In the genomic region with DNA sequence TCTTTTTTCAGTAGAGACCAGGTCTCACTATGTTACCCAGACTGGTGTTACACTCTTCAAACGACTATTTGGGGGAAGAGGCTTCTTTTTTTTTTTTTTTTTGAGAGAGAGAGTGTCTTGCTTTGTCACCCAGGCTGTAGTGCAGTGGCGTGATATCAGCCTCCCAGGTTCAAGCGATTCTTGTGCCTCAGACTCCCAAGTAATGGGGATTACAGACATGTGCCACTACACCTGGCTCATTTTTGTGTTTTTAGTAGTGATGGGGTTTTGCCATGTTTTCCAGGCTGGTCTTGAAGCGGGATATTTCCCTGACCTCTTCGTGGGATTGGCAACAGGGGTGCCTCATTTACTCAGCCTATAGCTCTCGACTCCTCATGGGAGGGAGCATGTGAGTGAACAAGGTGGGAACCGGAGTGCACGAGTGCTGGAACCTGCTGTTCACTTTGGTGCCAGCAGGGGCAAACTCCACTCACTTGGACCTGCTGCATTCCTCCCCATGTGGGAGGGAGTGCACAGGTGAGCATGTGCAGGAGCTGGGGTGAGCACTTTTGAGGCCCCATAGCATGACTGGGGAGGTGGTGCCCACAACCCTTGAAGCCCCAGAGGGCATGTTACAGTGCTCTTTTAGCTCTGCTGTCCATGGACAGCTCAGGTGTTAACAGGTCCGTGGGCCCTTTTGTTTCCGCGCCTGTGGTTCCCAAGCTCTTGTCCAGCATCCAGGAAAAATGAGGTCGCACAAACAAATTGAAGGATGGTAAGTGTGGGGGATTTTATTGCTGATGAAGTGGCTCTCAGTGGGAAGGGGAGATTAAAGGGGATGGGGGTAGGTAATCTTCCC, we compare ENCODE assay signal across 9 cellular contexts.
DNase-seq lines count a peak whose midpoint lies in the region; ATAC-seq, FAIRE-seq and TF ChIP-seq lines count a peak whose summit lies in the region.
"Had no signal": no experiment of that assay in that cellular context is flagged by ENCODE, and none has a peak within 500 bp of the region (broad histone marks: within the 10 kb centered on the region; RNA-seq: fewer than 3 reads in every experiment).

No MANE protein-coding gene starts in this region.

- no peak overlapping the region for H3K27ac Mint-ChIP-seq in activated CD8-positive, alpha-beta T cell treated with anti-CD3 and anti-CD28 coated beads, Interleukin-2, amount 10 ng/mL, durations not matched to agents 7 days and 5 days
- H3K27ac Mint-ChIP-seq: activated T-helper 2 cell treated with anti-CD3 and anti-CD28 coated beads, Interferon-gamma antibody, Interleukin-2, Interleukin-4, amounts not matched to agents 10 μg/mL and 5 μg/mL and 100 μg/mL, durations not matched to agents 14 hours and 24 hours and 36 hours had no signal

- H3K9me3 ChIP-seq in A549 (no peaks in the 10 kb centered on the region), tibial artery (no peaks in the 10 kb centered on the region)

- peaks cover 13% of the 10 kb centered on the region for H3K4me1 Mint-ChIP-seq in activated CD8-positive, alpha-beta T cell treated with anti-CD3 and anti-CD28 coated beads, Interleukin-2, amount 10 ng/mL, durations not matched to agents 7 days and 5 days (ENCODE audit: low read depth)

- no peak for TF ChIP-seq POLR2A in A549 (IDR thresholded peaks at IDR 0.05; ENCODE audit: low read length)

- H3K4me1 ChIP-seq in A549 (no peaks in the 10 kb centered on the region), tibial artery (peaks cover 0 to 10% (median 2%) of the 10 kb centered on the region in 4 donors)

- H3K36me3 ChIP-seq in tibial artery = no peaks in the 10 kb centered on the region

- peak in 1 of 2 experiments; percentile 22; a peak in 1 of 5 replicates for TF ChIP-seq RAD21 in A549 (conservative IDR thresholded peaks at IDR 0.05 in 1 of 2, IDR thresholded peaks at IDR 0.05 in 1 of 2)

- H3K27ac ChIP-seq in A549 (no peak overlapping the region), tibial artery (no peak overlapping the region)

- no peak for TF ChIP-seq EP300 in A549 (IDR thresholded peaks at IDR 0.05)

- DNase-seq in A549 (ENCODE audit: low read depth in 1 of 2, low spot score in 1 of 2) = peak in 1 of 2 experiments; percentile 54
- DNase-seq in activated CD8-positive, alpha-beta T cell treated with anti-CD3 and anti-CD28 coated beads, Interleukin-2, amount 10 ng/mL, durations not matched to agents 7 days and 5 days = peak; percentile 23
- peak; percentile 27 for DNase-seq in iPS-NIHi7 (ENCODE audit: extremely low spot score)
- no peak for DNase-seq in D341Med (ENCODE audit: low spot score)
- no peak for DNase-seq in nucleus accumbens (lab: John Stamatoyannopoulos, UW)
- no peak for DNase-seq in tibial artery

- H3K27me3 Mint-ChIP-seq in activated CD8-positive, alpha-beta T cell treated with anti-CD3 and anti-CD28 coated beads, Interleukin-2, amount 10 ng/mL, durations not matched to agents 7 days and 5 days (ENCODE audit: low read depth) = no peaks in the 10 kb centered on the region

- intact Hi-C loops in tibial artery (cut with DNase I; ENCODE audit: low total_unique reads) = no loop called here

- ATAC-seq in A549 (peak; percentile 96), GM19463 (IDR thresholded peaks at IDR 0.05; ENCODE audit: unreplicated experiment) (no peak)
- peak; percentile 36 for ATAC-seq in activated CD8-positive, alpha-beta T cell treated with anti-CD3 and anti-CD28 coated beads, Interleukin-2, amount 10 ng/mL, durations not matched to agents 7 days and 5 days

- TF ChIP-seq CTCF in A549 (IDR thresholded peaks at IDR 0.05) (no peak), GM12872 (IDR thresholded peaks at IDR 0.05; ENCODE audit: insufficient read depth, low read depth, low read length) (peak; percentile 70), tibial artery (IDR thresholded peaks at IDR 0.05) (peak in 1 of 2 experiments; percentile 17)

- H3K4me3 Mint-ChIP-seq in activated CD8-positive, alpha-beta T cell treated with anti-CD3 and anti-CD28 coated beads, Interleukin-2, amount 10 ng/mL, durations not matched to agents 7 days and 5 days = no peak overlapping the region

- no peaks in the 10 kb centered on the region for H3K27me3 ChIP-seq in tibial artery

- WGBS in A549 (ENCODE audit: missing lambda C conversion rate) = 68% methylated on average over 12 of the region's 12 CpGs

- FAIRE-seq in A549 (lab: Jason Lieb, UNC) = no peak

- H3K4me3 ChIP-seq in A549 (no peak overlapping the region), tibial artery (no peak overlapping the region)

- CTCF ChIA-PET in A549 (lab: Yijun Ruan, JAX) = interaction anchor here (0.6 to 1.6 kb wide), 9 partner anchors 12 to 79 kb away, joined by 3 to 6 read pairs (median 4); no protein-coding TSS in a partner anchor
- CTCF ChIA-PET in activated CD8-positive, alpha-beta T cell treated with anti-CD3 and anti-CD28 coated beads, Interleukin-2, amount 10 ng/mL, durations not matched to agents 7 days and 5 days (lab: Charles Lee) = interaction anchor here (1.0 kb wide), 1 partner anchor 13 kb away, joined by 4 read pairs; no protein-coding TSS in a partner anchor

- H3K36me3 Mint-ChIP-seq in activated CD8-positive, alpha-beta T cell treated with anti-CD3 and anti-CD28 coated beads, Interleukin-2, amount 10 ng/mL, durations not matched to agents 7 days and 5 days (ENCODE audit: low read depth) = no peaks in the 10 kb centered on the region

- POLR2A ChIA-PET in A549 (lab: Yijun Ruan, JAX) = interaction anchor here (0.8 kb wide), 1 partner anchor 79 kb away, joined by 4 read pairs; the partner anchor contains the start of gene HECTD1
- POLR2A ChIA-PET in activated CD8-positive, alpha-beta T cell treated with anti-CD3 and anti-CD28 coated beads, Interleukin-2, amount 10 ng/mL, durations not matched to agents 7 days and 5 days (lab: Charles Lee) = interaction anchor here (0.6 kb wide), 1 partner anchor 64 kb away, joined by 3 read pairs; no protein-coding TSS in a partner anchor

- H3K9me3 Mint-ChIP-seq in activated CD8-positive, alpha-beta T cell treated with anti-CD3 and anti-CD28 coated beads, Interleukin-2, amount 10 ng/mL, durations not matched to agents 7 days and 5 days (ENCODE audit: insufficient read depth) = no peaks in the 10 kb centered on the region
- H3K9me3 Mint-ChIP-seq: activated T-helper 2 cell treated with anti-CD3 and anti-CD28 coated beads, Interferon-gamma antibody, Interleukin-2, Interleukin-4, amounts not matched to agents 10 μg/mL and 5 μg/mL and 100 μg/mL, durations not matched to agents 14 hours and 24 hours and 36 hours had no signal

- no peak overlapping the region for H3K4me2 ChIP-seq in A549

TF ChIP-seq in A549, 52 proteins besides CTCF, POLR2A, EP300 and RAD21:
- TF ChIP-seq MAX (IDR thresholded peaks at IDR 0.05) = peak; percentile 64; the same call in 1 of the 2 replicates
- TF ChIP-seq MAZ (IDR thresholded peaks at IDR 0.05; ENCODE audit: borderline replicate concordance, low read depth, low read length) = no peak
- TF ChIP-seq, protein P1, sequence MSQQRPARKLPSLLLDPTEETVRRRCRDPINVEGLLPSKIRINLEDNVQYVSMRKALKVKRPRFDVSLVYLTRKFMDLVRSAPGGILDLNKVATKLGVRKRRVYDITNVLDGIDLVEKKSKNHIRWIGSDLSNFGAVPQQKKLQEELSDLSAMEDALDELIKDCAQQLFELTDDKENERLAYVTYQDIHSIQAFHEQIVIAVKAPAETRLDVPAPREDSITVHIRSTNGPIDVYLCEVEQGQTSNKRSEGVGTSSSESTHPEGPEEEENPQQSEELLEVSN (IDR thresholded peaks at IDR 0.05; ENCODE audit: borderline replicate concordance, low read depth) = 0 out of 2 replicates have a peak, but pooled peaks have one; percentile 56
- TF ChIP-seq MAFK (IDR thresholded peaks at IDR 0.05; ENCODE audit: partially characterized antibody) = no peak
- TF ChIP-seq HOXA7 (CRISPR knock-in tag; IDR thresholded peaks at IDR 0.05) = no peak

Comparison
In these comparisons a context has a peak if more than half of its experiments do, and no peak if none do; other contexts are left out.
1. DNase-seq: peak in activated CD8-positive, alpha-beta T cell treated with anti-CD3 and anti-CD28 coated beads, Interleukin-2, amount 10 ng/mL, durations not matched to agents 7 days and 5 days (single experiment) and iPS-NIHi7 (single experiment); none in D341Med (single experiment), nucleus accumbens (0 of 56) and tibial artery (0 of 2).